8 cellular contexts compared by ENCODE assay signal in genomic region chr16:47461598-47462266, GRCh38. TPM values are rescaled to one million over a fixed set of nuclear protein-coding genes. Genes with fewer than 3 reads are reported as not detected.
A peak's percentile ranks its signal among the peaks of the same experiment; 100 is the strongest.
DNase-seq lines count a peak whose midpoint lies in the region; ATAC-seq, FAIRE-seq and TF ChIP-seq lines count a peak whose summit lies in the region.

No MANE protein-coding gene starts in this region.

- H3K36me3 Mint-ChIP-seq in HFFc6 (ENCODE audit: low read depth) (peaks cover 31% of the 10 kb centered on the region), MCF 10A (ENCODE audit: insufficient read depth, unreplicated experiment) (peaks cover 21% of the 10 kb centered on the region)

- no peaks in the 10 kb centered on the region for H4K20me1 ChIP-seq in OCI-LY3 (ENCODE audit: insufficient read depth, low read length)

- ATAC-seq in GM18505 (IDR thresholded peaks at IDR 0.05; ENCODE audit: unreplicated experiment), result no peak

- H3K4me3 Mint-ChIP-seq in HFFc6 (peak overlapping the region; percentile 99), MCF 10A (ENCODE audit: unreplicated experiment) (peak overlapping the region; percentile 94)

- CTCF ChIA-PET in MCF 10A (lab: Yijun Ruan, JAX), result interaction anchor here (0.7 to 6.1 kb wide), 7 partner anchors 11 to 694 kb away, joined by 3 to 31 read pairs (median 3); partner anchors contain the start of genes ABCC12 and NETO2

- H3K36me3 ChIP-seq in OCI-LY3 (replicated peaks; ENCODE audit: low read depth, low read length) (peaks cover 2% of the 10 kb centered on the region), small intestine (ENCODE audit: control insufficient read depth in 2 of 2, insufficient read depth in 2 of 2, low read length in 2 of 2) (peaks cover 2 to 4% of the 10 kb centered on the region in 2 donors)

- H3K4me2 ChIP-seq in OCI-LY3 (ENCODE audit: low read length), result peak overlapping the region; percentile 72

- H3K27me3 ChIP-seq in OCI-LY3 (ENCODE audit: low read depth, low read length) (no peaks in the 10 kb centered on the region), small intestine (ENCODE audit: control insufficient read depth in 2 of 2, insufficient read depth in 2 of 2, low read length in 2 of 2) (no peaks in the 10 kb centered on the region)

- intact Hi-C loops in MCF 10A (cut with micrococcal nuclease), result loop anchor here (2.0 to 5.0 kb wide), 3 partner anchors 319 to 696 kb away; partner anchors contain the start of genes ABCC12 and NETO2

- TF ChIP-seq POLR2A in GM18505 (IDR thresholded peaks at IDR 0.05; ENCODE audit: borderline replicate concordance, extremely low read depth, insufficient read depth, insufficient read length), result no peak

- H3K27me3 Mint-ChIP-seq in HFFc6 (ENCODE audit: insufficient read depth) (peaks cover 4% of the 10 kb centered on the region), MCF 10A (ENCODE audit: insufficient read depth, unreplicated experiment) (no peaks in the 10 kb centered on the region)

- H3K4me1 ChIP-seq in OCI-LY3 (ENCODE audit: low read length) (peaks cover 10% of the 10 kb centered on the region), small intestine (ENCODE audit: control insufficient read depth in 2 of 2, insufficient read depth in 1 of 2, low read depth in 1 of 2, low read length in 1 of 2) (peaks cover 2 to 13% of the 10 kb centered on the region in 2 donors)

- 1 to 2% (median 1%) methylated on average over 17 of the region's 17 CpGs for WGBS in small intestine, 3 donors

- no peaks in the 10 kb centered on the region for H3K9me3 ChIP-seq in OCI-LY3 (ENCODE audit: insufficient read depth, low read length)
- H3K9me3 ChIP-seq in small intestine (ENCODE audit: control insufficient read depth, low read depth), result no peaks in the 10 kb centered on the region

- peaks cover 27% of the 10 kb centered on the region for H3K79me2 ChIP-seq in OCI-LY3 (ENCODE audit: low read length)

- H3K4me1 Mint-ChIP-seq in HFFc6 (ENCODE audit: low read depth) (peaks cover 71% of the 10 kb centered on the region), MCF 10A (ENCODE audit: insufficient read depth, unreplicated experiment) (peaks cover 37% of the 10 kb centered on the region)

- H3K4me3 ChIP-seq in OCI-LY3 (ENCODE audit: low read length) (peak overlapping the region; percentile 90), small intestine (ENCODE audit: low read depth in 1 of 2, low read length in 2 of 2) (peak overlapping the region; percentile 64 to 76)

- H3K27ac ChIP-seq in OCI-LY3 (ENCODE audit: low read length) (peak overlapping the region; percentile 82), small intestine (ENCODE audit: low read depth in 1 of 2, low read length in 1 of 2) (peak overlapping the region; percentile 89 to 97)

- POLR2A ChIA-PET in MCF 10A (lab: Yijun Ruan, JAX), result interaction anchor here (0.6 to 6.0 kb wide), 21 partner anchors 11 to 591 kb away, joined by 3 to 90 read pairs (median 3); partner anchors contain the start of genes DNAJA2 and NETO2

- no peak for TF ChIP-seq CTCF in HFFc6 (IDR thresholded peaks at IDR 0.05)
- no peak for TF ChIP-seq CTCF in OCI-LY3 (IDR thresholded peaks at IDR 0.05; ENCODE audit: low read depth, low read length)
- TF ChIP-seq CTCF in MCF 10A (IDR thresholded peaks at IDR 0.05; ENCODE audit: unreplicated experiment), result no peak

- H3K27ac Mint-ChIP-seq in HFFc6 (peak overlapping the region; percentile 96), MCF 10A (ENCODE audit: low read depth, unreplicated experiment) (peak overlapping the region; percentile 99)

- H2AFZ ChIP-seq in OCI-LY3 (ENCODE audit: low read depth, low read length), result peak overlapping the region; percentile 58

- FAIRE-seq in small intestine (lab: Jason Lieb, UNC), result no peak

- BruUV-seq in MCF 10A (replicated peaks; lab: Mats Ljungman, UMichigan), result no TSS peak

- H3K9me3 Mint-ChIP-seq in HFFc6 (no peaks in the 10 kb centered on the region), MCF 10A (ENCODE audit: unreplicated experiment) (no peaks in the 10 kb centered on the region)

- peak; percentile 19 for DNase-seq in activated CD4-positive, alpha-beta T cell treated with anti-CD3 and anti-CD28 coated beads for 48 hours
- no peak for DNase-seq in activated CD4-positive, alpha-beta T cell treated with anti-CD3 and anti-CD28 coated beads, Interleukin-2, amount 50 U/mL, for 1 hour
- peak; percentile 31 for DNase-seq in HFFc6
- peak; percentile 75 for DNase-seq in MCF 10A (ENCODE audit: unreplicated experiment)
- peak; percentile 13 for DNase-seq in iPS-NIHi7 (ENCODE audit: extremely low spot score)
- peak; percentile 84 for DNase-seq in small intestine

- peak overlapping the region; percentile 80 for H3K9ac ChIP-seq in OCI-LY3 (ENCODE audit: low read length)

RNA-seq across cellular contexts. Expression of gene PHKB, which starts 0.6 kb away (rescaled TPM):
- 10 to 100 TPM; 54.5 to 66.5 (median 62.6) TPM for total RNA-seq in HFFc6 (2021; fragmentation: NEBNext Ultra II Directional; extraction: Animal tissue kit (Norgen Biotek cat#: 25700))
- 62.2 and 67.3 TPM in 2 replicates for total RNA-seq in MCF 10A (2022)
- 10 to 100 TPM; 27.0 to 44.1 (median 29.9) TPM for polyA plus RNA-seq in small intestine

RNA-seq across cellular contexts. Expression of gene ITFG1, which starts 0.9 kb away (rescaled TPM):
- total RNA-seq in HFFc6 (2021; fragmentation: NEBNext Ultra II Directional; extraction: Animal tissue kit (Norgen Biotek cat#: 25700)), result 10 to 100 TPM; 65.4 to 96.9 (median 79.4) TPM
- 35.4 and 44.0 TPM in 2 replicates for total RNA-seq in MCF 10A (2022)
- 10 to 100 TPM; 19.5 to 31.3 (median 19.7) TPM for polyA plus RNA-seq in small intestine
